In the genomic region with DNA sequence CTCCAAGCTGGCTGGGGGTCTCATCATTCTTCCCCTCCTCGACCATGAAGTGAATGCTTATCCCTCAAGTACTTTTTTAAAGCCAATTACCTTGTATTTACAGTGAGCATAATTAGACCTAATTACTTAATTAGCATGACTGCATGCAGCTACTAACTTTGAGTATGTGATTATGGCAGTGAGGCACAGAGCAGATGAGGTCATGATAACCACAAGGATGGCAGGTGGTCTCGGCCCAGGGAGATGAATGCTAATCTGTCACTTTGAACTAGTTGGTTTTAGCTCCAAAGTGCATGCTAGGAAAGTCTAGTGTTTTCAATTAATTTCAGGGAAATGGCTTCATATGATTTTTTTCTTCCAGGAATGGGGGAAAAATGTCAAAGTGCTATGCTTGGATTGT, we compare ENCODE assay signal across 24 cellular contexts.
DNase-seq lines count a peak whose midpoint lies in the region; ATAC-seq and TF ChIP-seq lines count a peak whose summit lies in the region.
"Had no signal": no experiment of that assay in that cellular context is flagged by ENCODE, and none has a peak within 500 bp of the region (broad histone marks: within the 10 kb centered on the region; RNA-seq: fewer than 3 reads in every experiment).

No MANE protein-coding gene starts in this region.

- DNase-seq in DMS79 treated with DMSO at 0.1 percent for 48 hours (lab: John Stamatoyannopoulos, UW) (peak; percentile 52), NCI-H1694 treated with DMSO at 0.1 percent for 48 hours (lab: John Stamatoyannopoulos, UW) (peak; percentile 5), NCI-H82 treated with DMSO at 0.1 percent for 48 hours (lab: John Stamatoyannopoulos, UW; ENCODE audit: unreplicated experiment) (peak; percentile 94), myocyte (ENCODE audit: low read depth) (peak; percentile 37), mucosa of descending colon (no peak), kidney tubule cell (ENCODE audit: low spot score) (no peak), cerebellar nuclear complex (lab: John Stamatoyannopoulos, UW) (no peak)
- no peak for DNase-seq in activated naive CD4-positive, alpha-beta T cell treated with anti-CD3 and anti-CD28 coated beads, Interleukin-2, amount 10 ng/mL, durations not matched to agents 7 days and 5 days
- DNase-seq: ACHN; AML-193; GF-D8; GM23248; HCEC 1CT; NCI-H2081; NCI-H2171 treated with DMSO at 0.1 percent for 48 hours; NCI-H446 treated with DMSO at 0.1 percent for 48 hours; NK-92 treated with Interleukin-12 subunit alpha and Interleukin-12 subunit beta, amount 100 ng/mL, for 24 hours; OCI-M1; Right ventricle myocardium superior; T-cell; T1000 had no signal

- no peak overlapping the region for H3K4me3 ChIP-seq in mucosa of descending colon
- H3K4me3 ChIP-seq: GM23248, K562 had no signal

- H3K36me3 ChIP-seq in mucosa of descending colon (ENCODE audit: low read depth): no peaks in the 10 kb centered on the region

- CTCF ChIA-PET in activated naive CD4-positive, alpha-beta T cell treated with anti-CD3 and anti-CD28 coated beads, Interleukin-2, amount 10 ng/mL, durations not matched to agents 7 days and 5 days (lab: Charles Lee): no interaction called here

- H3K36me3 Mint-ChIP-seq in activated naive CD4-positive, alpha-beta T cell treated with anti-CD3 and anti-CD28 coated beads, Interleukin-2, amount 10 ng/mL, durations not matched to agents 7 days and 5 days: no peaks in the 10 kb centered on the region
- H3K36me3 Mint-ChIP-seq: CD14-positive monocyte, T-cell had no signal

- H3K9me3 ChIP-seq in mucosa of descending colon: no peaks in the 10 kb centered on the region

- no peak for TF ChIP-seq CTCF in mucosa of descending colon (IDR thresholded peaks at IDR 0.05)

- H3K4me1 Mint-ChIP-seq in activated naive CD4-positive, alpha-beta T cell treated with anti-CD3 and anti-CD28 coated beads, Interleukin-2, amount 10 ng/mL, durations not matched to agents 7 days and 5 days: no peaks in the 10 kb centered on the region
- H3K4me1 Mint-ChIP-seq: CD14-positive monocyte, T-cell had no signal

- no peaks in the 10 kb centered on the region for H3K27me3 Mint-ChIP-seq in activated naive CD4-positive, alpha-beta T cell treated with anti-CD3 and anti-CD28 coated beads, Interleukin-2, amount 10 ng/mL, durations not matched to agents 7 days and 5 days

- H3K4me1 ChIP-seq in mucosa of descending colon (ENCODE audit: low read depth): no peaks in the 10 kb centered on the region

- no peak for ATAC-seq in mucosa of descending colon
- ATAC-seq: K562, SK-N-SH treated with all-trans-retinoic acid at 6 μM for 48 hours, T-cell had no signal

- intact Hi-C loops in mucosa of descending colon (cut with DNase I, micrococcal nuclease): no loop called here

- H3K27ac Mint-ChIP-seq in activated naive CD4-positive, alpha-beta T cell treated with anti-CD3 and anti-CD28 coated beads, Interleukin-2, amount 10 ng/mL, durations not matched to agents 7 days and 5 days: no peak overlapping the region
- H3K27ac Mint-ChIP-seq: CD14-positive monocyte, T-cell had no signal

- no peaks in the 10 kb centered on the region for H3K9me3 Mint-ChIP-seq in activated naive CD4-positive, alpha-beta T cell treated with anti-CD3 and anti-CD28 coated beads, Interleukin-2, amount 10 ng/mL, durations not matched to agents 7 days and 5 days

- no peak overlapping the region for H3K4me3 Mint-ChIP-seq in activated naive CD4-positive, alpha-beta T cell treated with anti-CD3 and anti-CD28 coated beads, Interleukin-2, amount 10 ng/mL, durations not matched to agents 7 days and 5 days
- H3K4me3 Mint-ChIP-seq: CD14-positive monocyte, T-cell had no signal

Comparison
In these comparisons a context has a peak if more than half of its experiments do, and no peak if none do; other contexts are left out.
1. DNase-seq: peak in DMS79 treated with DMSO at 0.1 percent for 48 hours (single experiment), NCI-H1694 treated with DMSO at 0.1 percent for 48 hours (single experiment), NCI-H82 treated with DMSO at 0.1 percent for 48 hours (single experiment) and myocyte (single experiment); none in mucosa of descending colon (0 of 3), kidney tubule cell (single experiment), cerebellar nuclear complex (0 of 2) and activated naive CD4-positive, alpha-beta T cell treated with anti-CD3 and anti-CD28 coated beads, Interleukin-2, amount 10 ng/mL, durations not matched to agents 7 days and 5 days (single experiment).